8 cellular contexts compared by ENCODE assay signal in genomic region chr11:33048701-33049100, GRCh38. TPM values are rescaled to one million over a fixed set of nuclear protein-coding genes. Genes with fewer than 3 reads are reported as not detected.
A peak's percentile ranks its signal among the peaks of the same experiment; 100 is the strongest.
DNase-seq lines count a peak whose midpoint lies in the region; ATAC-seq and TF ChIP-seq lines count a peak whose summit lies in the region.
"Not testable (repeated sequence)": the region's sequence is repeated elsewhere in the genome, so short reads cannot be mapped to it uniquely, and the experiment has no call there.

No MANE protein-coding gene starts in this region.

- not testable (repeated sequence) for H3K18ac ChIP-seq in trophoblast cell (ENCODE audit: low read length)

- TF ChIP-seq CTCF in right lobe of liver (IDR thresholded peaks at IDR 0.05); transverse colon (IDR thresholded peaks at IDR 0.05): not testable (repeated sequence)

- not testable (repeated sequence) for TF ChIP-seq POLR2A in right lobe of liver (IDR thresholded peaks at IDR 0.05); transverse colon (IDR thresholded peaks at IDR 0.05)

- not testable (repeated sequence) for TF ChIP-seq EP300 in transverse colon (IDR thresholded peaks at IDR 0.05; ENCODE audit: low read depth)

- H3K36me3 ChIP-seq in right lobe of liver; trophoblast cell (ENCODE audit: control insufficient read depth in 1 of 2, insufficient read depth in 2 of 2, low read length in 2 of 2); transverse colon: not testable (repeated sequence)

- not testable (repeated sequence) for H3K27me3 ChIP-seq in right lobe of liver; trophoblast cell (ENCODE audit: insufficient read depth, low read length); transverse colon

- DNase-seq in CD1c-positive myeloid dendritic cell (ENCODE audit: extremely low spot score) (peak; percentile 89), NOMO-1 (lab: John Stamatoyannopoulos, UW; ENCODE audit: unreplicated experiment in 2 of 2) (peak; percentile 33 to 80), SKM-1 treated with dmso at 0.1 percent for 144 hours (lab: John Stamatoyannopoulos, UW; ENCODE audit: unreplicated experiment) (peak; percentile 11), dermis blood vessel endothelial cell (peak; percentile 71), trophoblast cell (peak; percentile 52 to 65)
- DNase-seq in left cardiac atrium, right lobe of liver, transverse colon: not testable (repeated sequence)

- H4K12ac ChIP-seq in trophoblast cell (ENCODE audit: low read depth, low read length) = not testable (repeated sequence)

- H3K79me2 ChIP-seq in trophoblast cell (ENCODE audit: control insufficient read depth, insufficient read depth, low read length, poor library complexity) = not testable (repeated sequence)

- in situ Hi-C loops in transverse colon (cut with MboI; ENCODE audit: low pct_ligation_motif_present in 1 of 4, low pct_unique_long_range_greater_than_20kb in 1 of 4, low sequenced_read_pairs in 3 of 4) = not testable (repeated sequence)

- peak; percentile 34 to 81 for ATAC-seq in left cardiac atrium
- ATAC-seq in right lobe of liver = peak; percentile 64 to 83 (median 80)

- H4K91ac ChIP-seq in trophoblast cell (ENCODE audit: low read depth, low read length) = not testable (repeated sequence)

- not testable (repeated sequence) for H2AFZ ChIP-seq in trophoblast cell (ENCODE audit: insufficient read depth, low read length, poor library complexity)

- not testable (repeated sequence) for H2BK120ac ChIP-seq in trophoblast cell (ENCODE audit: insufficient read depth, low read length, poor library complexity)

- H3K27ac ChIP-seq in right lobe of liver; trophoblast cell (ENCODE audit: low read depth, low read length): not testable (repeated sequence)
- H3K27ac ChIP-seq in transverse colon = peak overlapping the region; percentile 66 to 69 (median 66)

- not testable (repeated sequence) for H3K4me2 ChIP-seq in trophoblast cell (ENCODE audit: low read length)

- not testable (repeated sequence) for H2BK12ac ChIP-seq in trophoblast cell (ENCODE audit: low read length)

- intact Hi-C loops in left cardiac atrium (cut with DNase I); right lobe of liver (cut with DNase I); transverse colon (cut with DNase I; ENCODE audit: low total_unique reads): not testable (repeated sequence)

- not testable (repeated sequence) for H3K9ac ChIP-seq in trophoblast cell (ENCODE audit: low read length)

- not testable (repeated sequence) for H3K14ac ChIP-seq in trophoblast cell (ENCODE audit: low read length)

- H2BK5ac ChIP-seq in trophoblast cell (ENCODE audit: low read depth, low read length, poor library complexity) = not testable (repeated sequence)

- H3K23ac ChIP-seq in trophoblast cell (ENCODE audit: low read length) = not testable (repeated sequence)

- H3K79me1 ChIP-seq in trophoblast cell (ENCODE audit: low read length) = not testable (repeated sequence)

- not testable (repeated sequence) for H2AK5ac ChIP-seq in trophoblast cell (ENCODE audit: low read length)

- WGBS in right lobe of liver (ENCODE audit: insufficient coverage, low coverage, low lambda C conversion rate, missing lambda C conversion rate) = 56% methylated on average over 5 of the region's 6 CpGs
- WGBS in trophoblast cell (ENCODE audit: extremely low coverage, insufficient coverage, insufficient read length) = no CpG with 5 or more reads among the region's 6 CpGs
- WGBS in transverse colon (ENCODE audit: low coverage in 1 of 2), 2 donors = 65 to 85% methylated on average over 3 to 6 of the region's 6 CpGs

- not testable (repeated sequence) for H3K4me3 ChIP-seq in right lobe of liver; trophoblast cell (ENCODE audit: low read depth, low read length); transverse colon

- not testable (repeated sequence) for H4K8ac ChIP-seq in trophoblast cell (ENCODE audit: low read depth, low read length)

- H3K9me3 ChIP-seq in right lobe of liver; trophoblast cell (ENCODE audit: insufficient read depth, low read depth, low read length); transverse colon: not testable (repeated sequence)

- H3K4ac ChIP-seq in trophoblast cell (ENCODE audit: low read depth, low read length) = not testable (repeated sequence)

- H3K4me1 ChIP-seq in right lobe of liver = peaks cover 0 to 13% (median 3%) of the 10 kb centered on the region in 4 donors
- H3K4me1 ChIP-seq in trophoblast cell (ENCODE audit: control insufficient read depth in 1 of 2, insufficient read depth in 2 of 2, low read length in 2 of 2) = not testable (repeated sequence)
- peaks cover 0 to 66% (median 10%) of the 10 kb centered on the region in 4 donors for H3K4me1 ChIP-seq in transverse colon

RNA-seq across cellular contexts. Expression of gene TCP11L1, which starts 9.3 kb away (rescaled TPM):
- total RNA-seq in dermis blood vessel endothelial cell (16.5 and 19.1 TPM in 2 replicates), left cardiac atrium (1 to 10 TPM; 9.7 to 9.8 TPM), right lobe of liver (10 to 100 TPM in 2 of 6 experiments, 1 to 10 TPM in 4; 3.3 to 13.6 (median 6.6) TPM), transverse colon (10 to 100 TPM; 24.3 to 90.2 (median 66.1) TPM)
- 13.3 and 13.6 TPM in 2 replicates for polyA plus RNA-seq in trophoblast cell (2013)

RNA-seq across cellular contexts. Expression of gene DEPDC7, which starts 33.0 kb away (rescaled TPM):
- total RNA-seq in dermis blood vessel endothelial cell = 0.17 and 0.37 TPM in 2 replicates
- under 1 TPM; 0.41 to 0.42 TPM for total RNA-seq in left cardiac atrium
- total RNA-seq in right lobe of liver = 10 to 100 TPM; 18.4 to 39.3 (median 30.8) TPM
- polyA plus RNA-seq in trophoblast cell (2013) = 3.9 and 4.0 TPM in 2 replicates
- 10 to 100 TPM in 2 of 4 donors, 1 to 10 TPM in 2; 3.2 to 18.7 (median 11.5) TPM for total RNA-seq in transverse colon
